21 cellular contexts compared by ENCODE assay signal in the genomic region with DNA sequence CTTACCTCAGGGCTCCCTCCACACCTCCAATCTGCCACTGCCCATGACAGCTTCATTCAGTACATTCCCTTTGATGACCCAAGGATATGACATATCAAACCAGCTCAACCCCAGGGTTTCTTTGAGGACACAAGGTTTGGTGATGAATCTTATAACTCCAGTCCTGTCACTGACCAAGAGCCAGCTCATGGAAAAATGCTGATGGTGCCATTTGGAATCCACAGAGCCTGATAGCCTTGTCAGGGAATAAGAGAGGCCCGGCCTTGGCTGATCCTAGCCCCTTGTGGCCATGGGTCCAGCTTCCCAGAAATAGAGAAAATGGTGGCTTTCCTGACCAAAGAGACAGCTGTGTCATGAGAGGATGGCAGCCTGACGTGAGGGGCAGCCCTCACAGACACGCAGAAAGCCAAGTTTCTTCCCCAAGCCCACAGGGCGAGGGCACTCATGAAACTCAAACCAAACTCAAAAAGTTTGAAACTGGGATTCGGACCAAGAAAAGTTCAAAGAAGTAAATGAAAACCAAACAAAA.
"Had no signal": no experiment of that assay in that cellular context is flagged by ENCODE, and none has a peak within 500 bp of the region (broad histone marks: within the 10 kb centered on the region; RNA-seq: fewer than 3 reads in every experiment).

No MANE protein-coding gene starts in this region.

- DNase-seq: effector CD4-positive, alpha-beta T cell; endodermal cell; heart left ventricle; hippocampal formation; mesendoderm; naive thymus-derived CD8-positive, alpha-beta T cell; posterior cingulate gyrus; spleen; stimulated activated CD4-positive, alpha-beta T cell treated with anti-CD3 and anti-CD28 coated beads, Interleukin-15, amount 100 ng/mL, for 24 hours; stimulated activated CD4-positive, alpha-beta T cell treated with anti-CD3 and anti-CD28 coated beads, Interleukin-1b, Interleukin-23, amount 100 ng/mL, for 48 hours; stimulated activated CD4-positive, alpha-beta T cell treated with anti-CD3 and anti-CD28 coated beads, Interleukin-4, amount 100 ng/mL, for 24 hours; stimulated activated naive B cell treated with anti-CD40 and anti-IgM and Interleukin-4, amounts not matched to agents 10 μg/mL and 1 μg/mL and 100 μg/mL, for 72 hours; stimulated activated naive CD8-positive, alpha-beta T cell treated with anti-CD3 and anti-CD28 coated beads, Interleukin-15, amount 100 ng/mL, for 72 hours had no signal

- H3K4me3 Mint-ChIP-seq: endodermal cell; naive thymus-derived CD8-positive, alpha-beta T cell; stimulated activated naive B cell treated with anti-CD40 and anti-IgM and Interleukin-4, amounts not matched to agents 10 μg/mL and 1 μg/mL and 100 μg/mL, for 72 hours; stimulated activated naive CD8-positive, alpha-beta T cell treated with anti-CD3 and anti-CD28 coated beads, Interleukin-15, amount 100 ng/mL, for 72 hours had no signal

- H3K4me1 Mint-ChIP-seq: naive thymus-derived CD8-positive, alpha-beta T cell; stimulated activated naive CD8-positive, alpha-beta T cell treated with anti-CD3 and anti-CD28 coated beads, Interleukin-15, amount 100 ng/mL, for 72 hours had no signal

- H3K9me3 ChIP-seq: heart left ventricle, neutrophil, spleen, thoracic aorta, upper lobe of left lung, vagina had no signal

- H3K27me3 ChIP-seq: heart left ventricle, upper lobe of left lung, vagina had no signal

- H3K9me3 Mint-ChIP-seq: naive thymus-derived CD8-positive, alpha-beta T cell; stimulated activated naive B cell treated with anti-CD40 and anti-IgM and Interleukin-4, amounts not matched to agents 10 μg/mL and 1 μg/mL and 100 μg/mL, for 72 hours; stimulated activated naive CD8-positive, alpha-beta T cell treated with anti-CD3 and anti-CD28 coated beads, Interleukin-15, amount 100 ng/mL, for 72 hours had no signal

- FAIRE-seq: frontal cortex, islet of Langerhans had no signal

- H3K36me3 ChIP-seq: heart left ventricle, neutrophil, spleen, thoracic aorta, upper lobe of left lung, vagina had no signal

- H3K4me3 ChIP-seq: coronary artery, heart left ventricle, spleen, thoracic aorta, upper lobe of left lung, vagina had no signal

- H3K36me3 Mint-ChIP-seq: naive thymus-derived CD8-positive, alpha-beta T cell; stimulated activated naive B cell treated with anti-CD40 and anti-IgM and Interleukin-4, amounts not matched to agents 10 μg/mL and 1 μg/mL and 100 μg/mL, for 72 hours had no signal

- H3K27ac ChIP-seq: coronary artery, neutrophil, spleen, thoracic aorta, upper lobe of left lung, vagina had no signal

- H3K27ac Mint-ChIP-seq: endodermal cell; naive thymus-derived CD8-positive, alpha-beta T cell; stimulated activated naive B cell treated with anti-CD40 and anti-IgM and Interleukin-4, amounts not matched to agents 10 μg/mL and 1 μg/mL and 100 μg/mL, for 72 hours had no signal

- ATAC-seq: heart left ventricle; naive thymus-derived CD8-positive, alpha-beta T cell; sciatic nerve; stimulated activated naive B cell treated with anti-CD40 and anti-IgM and Interleukin-4, amounts not matched to agents 10 μg/mL and 1 μg/mL and 100 μg/mL, for 72 hours; stimulated activated naive CD8-positive, alpha-beta T cell treated with anti-CD3 and anti-CD28 coated beads, Interleukin-15, amount 100 ng/mL, for 72 hours had no signal
